30 cellular contexts compared by ENCODE assay signal in genomic region chr11:6892400-6892799, GRCh38. TPM values are rescaled to one million over a fixed set of nuclear protein-coding genes. Genes with fewer than 3 reads are reported as not detected.
"Had no signal": no experiment of that assay in that cellular context is flagged by ENCODE, and none has a peak within 500 bp of the region (broad histone marks: within the 10 kb centered on the region; RNA-seq: fewer than 3 reads in every experiment).

Gene OR2D2, minus strand, starts transcription at chr11:6892500. Its CDS starts 0 bp downstream, at chr11:6892500.

- FAIRE-seq: urothelium cell line had no signal

- H3K27ac ChIP-seq: stomach, suprapubic skin, testis, thoracic aorta, thyroid gland, tibial artery, tibial nerve, transverse colon, upper lobe of left lung, upper lobe of right lung, uterus, vagina had no signal

- H3K36me3 ChIP-seq: stomach, suprapubic skin, thoracic aorta, thyroid gland, tibial artery, tibial nerve, transverse colon, upper lobe of left lung, upper lobe of right lung, uterus, vagina had no signal

- H3K4me1 ChIP-seq: stomach, suprapubic skin, testis, thyroid gland, tibial artery, tibial nerve, transverse colon, upper lobe of left lung, upper lobe of right lung, uterus, vagina had no signal

- ATAC-seq: stimulated activated effector memory CD8-positive, alpha-beta T cell treated with anti-CD3 and anti-CD28 coated beads, Interleukin-12 subunit alpha, Interleukin-12 subunit beta, amount 100 ng/mL, for 72 hours; stimulated activated memory B cell treated with anti-CD40 and anti-IgM and Interleukin-4, amounts not matched to agents 10 μg/mL and 1 μg/mL and 100 μg/mL, for 72 hours; stimulated activated naive B cell treated with anti-CD40 and anti-IgM and Interleukin-4, amounts not matched to agents 10 μg/mL and 1 μg/mL and 100 μg/mL, for 72 hours; stimulated activated naive CD8-positive, alpha-beta T cell treated with anti-CD3 and anti-CD28 coated beads, Interleukin-15, amount 100 ng/mL, for 72 hours; stimulated activated naive CD8-positive, alpha-beta T cell treated with anti-CD3 and anti-CD28 coated beads, Interleukin-15, Interleukin-2, amounts not matched to agents 100 U/mL and 50 U/mL, for 24 hours; upper lobe of right lung had no signal

- H3K27me3 ChIP-seq: stomach, suprapubic skin, testis, thyroid gland, tibial artery, tibial nerve, transverse colon, upper lobe of left lung, upper lobe of right lung, uterus, vagina had no signal

- H3K4me3 ChIP-seq: stomach, suprapubic skin, testis, thoracic aorta, thyroid gland, tibial artery, tibial nerve, transverse colon, upper lobe of left lung, upper lobe of right lung, uterus, vagina had no signal

- DNase-seq: stimulated activated CD4-positive, alpha-beta T cell treated with anti-CD3 and anti-CD28 coated beads, Interleukin-2, amount 100 ng/mL, for 48 hours; stimulated activated CD4-positive, alpha-beta T cell treated with anti-CD3 and anti-CD28 coated beads, Interleukin-4, amount 100 ng/mL, for 1 hour; stimulated activated CD4-positive, alpha-beta T cell treated with anti-CD3 and anti-CD28 coated beads, Interleukin-4, amount 100 ng/mL, for 24 hours; stimulated activated CD4-positive, alpha-beta T cell treated with anti-CD3 and anti-CD28 coated beads, Interleukin-4, amount 100 ng/mL, for 4 hours; stimulated activated CD8-positive, alpha-beta memory T cell treated with anti-CD3 and anti-CD28 coated beads, Interleukin-4, amount 100 ng/mL, for 48 hours; stimulated activated naive B cell treated with anti-CD40 and anti-IgM and Interleukin-4, amounts not matched to agents 10 μg/mL and 1 μg/mL and 100 μg/mL, for 72 hours; stimulated activated naive CD4-positive, alpha-beta T cell; stimulated activated naive CD4-positive, alpha-beta T cell treated with Interleukin-2 at 50 U/mL for 16 hours; stimulated activated naive CD8-positive, alpha-beta T cell treated with anti-CD3 and anti-CD28 coated beads, Interleukin-15, amount 100 ng/mL, for 72 hours; stimulated activated naive CD8-positive, alpha-beta T cell treated with anti-CD3 and anti-CD28 coated beads, Interleukin-15, Interleukin-2, amounts not matched to agents 100 U/mL and 50 U/mL, for 24 hours; stomach; substantia nigra; testis; thyroid gland; tibial artery; transverse colon; trophoblast cell; upper lobe of left lung; upper lobe of right lung; uterus had no signal

- H3K9me3 ChIP-seq: suprapubic skin, testis, thoracic aorta, thyroid gland, tibial artery, transverse colon, upper lobe of right lung, uterus, vagina had no signal

RNA-seq across cellular contexts. Expression of gene OR2D2, which starts in this region (rescaled TPM):
- total RNA-seq: stomach, subcutaneous adipose tissue, tibial nerve, upper lobe of right lung, vagina had no signal
- polyA plus RNA-seq: stomach, thymus, urinary bladder had no signal
